ENCODE assay signal across 8 cellular contexts in genomic region chr2:68653538-68653982, GRCh38. TPM values are rescaled to one million over a fixed set of nuclear protein-coding genes. Genes with fewer than 3 reads are reported as not detected.
DNase-seq lines count a peak whose midpoint lies in the region; ATAC-seq and TF ChIP-seq lines count a peak whose summit lies in the region.

No MANE protein-coding gene starts in this region.

- peak; percentile 76 for ATAC-seq in GM18517 (IDR thresholded peaks at IDR 0.05; ENCODE audit: unreplicated experiment)
- peak; percentile 83 for ATAC-seq in HG02678 (IDR thresholded peaks at IDR 0.05; ENCODE audit: unreplicated experiment)
- ATAC-seq in HG03097 (IDR thresholded peaks at IDR 0.05; ENCODE audit: low FRiP score, unreplicated experiment), result no peak

- DNase-seq in astrocyte of the hippocampus (ENCODE audit: low read depth, low spot score), result peak; percentile 85
- DNase-seq in pulmonary artery endothelial cell (ENCODE audit: low read depth, low spot score), result peak; percentile 75
- DNase-seq in NCI-H1105 (lab: John Stamatoyannopoulos, UW), result no peak
- no peak for DNase-seq in NCI-H187 treated with DMSO at 0.1 percent for 48 hours (lab: John Stamatoyannopoulos, UW)

TF ChIP-seq in PFSK-1, 5 proteins besides CTCF, POLR2A, EP300 and RAD21:
- TF ChIP-seq FOXP2 (optimal IDR thresholded peaks at IDR 0.05; ENCODE audit: borderline replicate concordance, extremely low read depth, extremely low read length, insufficient read depth) (peak; percentile 21), REST (IDR thresholded peaks at IDR 0.05; ENCODE audit: insufficient read depth in 1 of 2, low read depth in 2 of 2, low read length in 2 of 2) (peak in 1 of 2 experiments; percentile 49; a peak in 1 of 4 replicates), POLR2AphosphoS5 (IDR thresholded peaks at IDR 0.05; ENCODE audit: low read depth, low read length) (no peak)

RNA-seq across cellular contexts. Expression of gene PROKR1, which starts 10.2 kb away (rescaled TPM):
- polyA plus RNA-seq in PFSK-1 (2012; ENCODE audit: insufficient read length, low read depth), result not detected
- total RNA-seq in pulmonary artery endothelial cell, result not detected in 2 replicates

Comparison
In these comparisons a context has a peak if more than half of its experiments do, and no peak if none do; other contexts are left out.
1. DNase-seq: peak in astrocyte of the hippocampus (single experiment) and pulmonary artery endothelial cell (single experiment); none in NCI-H1105 (single experiment) and NCI-H187 treated with DMSO at 0.1 percent for 48 hours (single experiment).